ENCODE assay signal across 10 cellular contexts in genomic region chr2:118668431-118669424, GRCh38.
DNase-seq lines count a peak whose midpoint lies in the region; ATAC-seq, FAIRE-seq and TF ChIP-seq lines count a peak whose summit lies in the region.
"Had no signal": no experiment of that assay in that cellular context is flagged by ENCODE, and none has a peak within 500 bp of the region (broad histone marks: within the 10 kb centered on the region; RNA-seq: fewer than 3 reads in every experiment).

No MANE protein-coding gene starts in this region.

- no peaks in the 10 kb centered on the region for H3K9me3 Mint-ChIP-seq in GM23338
- peaks cover 0 to 4% (median 0%) of the 10 kb centered on the region in 9 donors for H3K9me3 Mint-ChIP-seq in naive thymus-derived CD8-positive, alpha-beta T cell

- WGBS in smooth muscle cell (ENCODE audit: low lambda C conversion rate): 17% methylated on average over 9 of the region's 9 CpGs

- H3K79me2 ChIP-seq in GM23338 (replicated peaks; ENCODE audit: insufficient read depth) (no peaks in the 10 kb centered on the region), smooth muscle cell (ENCODE audit: low read depth) (no peaks in the 10 kb centered on the region)

- DNase-seq in GM23338 (ENCODE audit: low spot score): no peak
- DNase-seq in SW 1271 (lab: John Stamatoyannopoulos, UW): peak; percentile 42 to 84
- DNase-seq in glomerular visceral epithelial cell (ENCODE audit: extremely low spot score): peak; percentile 20
- no peak for DNase-seq in smooth muscle cell (lab: John Stamatoyannopoulos, UW; ENCODE audit: unreplicated experiment)
- no peak for DNase-seq in naive thymus-derived CD8-positive, alpha-beta T cell
- DNase-seq in inferior parietal cortex (ENCODE audit: extremely low spot score): no peak
- DNase-seq in Ammon's horn (ENCODE audit: low spot score): no peak
- DNase-seq in kidney: no peak
- DNase-seq: NCI-H2171 treated with DMSO at 0.1 percent for 48 hours, T-helper 1 cell had no signal

- H3K9ac ChIP-seq in smooth muscle cell (ENCODE audit: low read depth) (peak overlapping the region; percentile 42), kidney (ENCODE audit: low read length in 2 of 2) (no peak overlapping the region)

- H3F3A ChIP-seq in GM23338 (replicated peaks; ENCODE audit: low read depth) (no peaks in the 10 kb centered on the region), smooth muscle cell (ENCODE audit: low read depth) (peaks cover 5% of the 10 kb centered on the region)

- peaks cover 4% of the 10 kb centered on the region for H3K27me3 Mint-ChIP-seq in GM23338 (ENCODE audit: insufficient read depth, low read depth, poor library complexity)
- peaks cover 1 to 21% (median 4%) of the 10 kb centered on the region in 5 donors for H3K27me3 Mint-ChIP-seq in naive thymus-derived CD8-positive, alpha-beta T cell

- H3K4me1 ChIP-seq in GM23338 (ENCODE audit: insufficient read depth): no peaks in the 10 kb centered on the region
- H3K4me1 ChIP-seq in smooth muscle cell (ENCODE audit: low read depth): peaks cover 10% of the 10 kb centered on the region
- H3K4me1 ChIP-seq in kidney (ENCODE audit: control insufficient read depth in 1 of 2, insufficient read depth in 1 of 2, low read depth in 1 of 2, low read length in 2 of 2): no peaks in the 10 kb centered on the region

- no peaks in the 10 kb centered on the region for H3K4me1 Mint-ChIP-seq in GM23338
- H3K4me1 Mint-ChIP-seq in naive thymus-derived CD8-positive, alpha-beta T cell: no peaks in the 10 kb centered on the region

- intact Hi-C loops in kidney (cut with DNase I): no loop called here

- H3K9me2 ChIP-seq in GM23338 (ENCODE audit: insufficient read depth): peaks cover 3% of the 10 kb centered on the region; the same call in 1 of the 2 replicates

- H3K36me3 Mint-ChIP-seq in GM23338 (ENCODE audit: low read depth): no peaks in the 10 kb centered on the region
- no peaks in the 10 kb centered on the region for H3K36me3 Mint-ChIP-seq in naive thymus-derived CD8-positive, alpha-beta T cell

- no peaks in the 10 kb centered on the region for H3K9me3 ChIP-seq in smooth muscle cell (replicated peaks; ENCODE audit: low read depth)
- H3K9me3 ChIP-seq in kidney (ENCODE audit: control insufficient read depth in 1 of 2, low read length in 2 of 2): no peaks in the 10 kb centered on the region

- H3K4me2 ChIP-seq in GM23338: no peak overlapping the region
- peak overlapping the region; percentile 78 for H3K4me2 ChIP-seq in smooth muscle cell

- no peak overlapping the region for H3K4me3 Mint-ChIP-seq in GM23338
- no peak overlapping the region for H3K4me3 Mint-ChIP-seq in naive thymus-derived CD8-positive, alpha-beta T cell

- H2AFZ ChIP-seq in GM23338: peak overlapping the region; percentile 85; the same call in 1 of the 2 replicates
- peak overlapping the region; percentile 23 for H2AFZ ChIP-seq in smooth muscle cell (ENCODE audit: low read depth)

- H3K36me3 ChIP-seq in GM23338 (ENCODE audit: insufficient read depth) (no peaks in the 10 kb centered on the region), smooth muscle cell (ENCODE audit: low read depth) (no peaks in the 10 kb centered on the region), kidney (ENCODE audit: control insufficient read depth in 1 of 2, insufficient read depth in 2 of 2, low read length in 2 of 2) (no peaks in the 10 kb centered on the region)

- POLR2A ChIA-PET in naive thymus-derived CD8-positive, alpha-beta T cell (lab: Charles Lee): no interaction called here

- H3K27me3 ChIP-seq in GM23338 (ENCODE audit: insufficient read depth): no peaks in the 10 kb centered on the region
- H3K27me3 ChIP-seq in smooth muscle cell (ENCODE audit: low read depth): no peaks in the 10 kb centered on the region

- H3K27ac ChIP-seq in GM23338 (ENCODE audit: low read depth) (no peak overlapping the region), smooth muscle cell (ENCODE audit: low read depth) (peak overlapping the region; percentile 93), kidney (ENCODE audit: low read depth in 2 of 2, low read length in 2 of 2) (no peak overlapping the region)

- H3K27ac Mint-ChIP-seq in GM23338: no peak overlapping the region
- H3K27ac Mint-ChIP-seq in naive thymus-derived CD8-positive, alpha-beta T cell: no peak overlapping the region

- H3K4me3 ChIP-seq in GM23338: no peak overlapping the region
- no peak overlapping the region for H3K4me3 ChIP-seq in smooth muscle cell
- H3K4me3 ChIP-seq in kidney (ENCODE audit: low read length in 2 of 2): no peak overlapping the region

- TF ChIP-seq CTCF in GM23338 (conservative IDR thresholded peaks at IDR 0.05; ENCODE audit: low read depth in 2 of 2) (no peak), smooth muscle cell (IDR thresholded peaks at IDR 0.05; ENCODE audit: borderline replicate concordance, insufficient read depth, poor library complexity, severe bottlenecking) (no peak), kidney (IDR thresholded peaks at IDR 0.05; ENCODE audit: borderline replicate concordance, extremely low read depth, insufficient read depth) (no peak)

- H4K20me1 ChIP-seq in GM23338 (replicated peaks; ENCODE audit: insufficient read depth) (no peaks in the 10 kb centered on the region), smooth muscle cell (ENCODE audit: low read depth) (no peaks in the 10 kb centered on the region)

- no peak for FAIRE-seq in kidney (lab: Jason Lieb, UNC)

- ATAC-seq in GM23338: no peak
- ATAC-seq in naive thymus-derived CD8-positive, alpha-beta T cell: no peak

TF ChIP-seq in GM23338, 12 proteins besides CTCF, POLR2A, EP300 and RAD21:
- no peak for TF ChIP-seq CREB1 (CRISPR knock-in tag; IDR thresholded peaks at IDR 0.05; ENCODE audit: low read depth)
- TF ChIP-seq, protein P1, sequence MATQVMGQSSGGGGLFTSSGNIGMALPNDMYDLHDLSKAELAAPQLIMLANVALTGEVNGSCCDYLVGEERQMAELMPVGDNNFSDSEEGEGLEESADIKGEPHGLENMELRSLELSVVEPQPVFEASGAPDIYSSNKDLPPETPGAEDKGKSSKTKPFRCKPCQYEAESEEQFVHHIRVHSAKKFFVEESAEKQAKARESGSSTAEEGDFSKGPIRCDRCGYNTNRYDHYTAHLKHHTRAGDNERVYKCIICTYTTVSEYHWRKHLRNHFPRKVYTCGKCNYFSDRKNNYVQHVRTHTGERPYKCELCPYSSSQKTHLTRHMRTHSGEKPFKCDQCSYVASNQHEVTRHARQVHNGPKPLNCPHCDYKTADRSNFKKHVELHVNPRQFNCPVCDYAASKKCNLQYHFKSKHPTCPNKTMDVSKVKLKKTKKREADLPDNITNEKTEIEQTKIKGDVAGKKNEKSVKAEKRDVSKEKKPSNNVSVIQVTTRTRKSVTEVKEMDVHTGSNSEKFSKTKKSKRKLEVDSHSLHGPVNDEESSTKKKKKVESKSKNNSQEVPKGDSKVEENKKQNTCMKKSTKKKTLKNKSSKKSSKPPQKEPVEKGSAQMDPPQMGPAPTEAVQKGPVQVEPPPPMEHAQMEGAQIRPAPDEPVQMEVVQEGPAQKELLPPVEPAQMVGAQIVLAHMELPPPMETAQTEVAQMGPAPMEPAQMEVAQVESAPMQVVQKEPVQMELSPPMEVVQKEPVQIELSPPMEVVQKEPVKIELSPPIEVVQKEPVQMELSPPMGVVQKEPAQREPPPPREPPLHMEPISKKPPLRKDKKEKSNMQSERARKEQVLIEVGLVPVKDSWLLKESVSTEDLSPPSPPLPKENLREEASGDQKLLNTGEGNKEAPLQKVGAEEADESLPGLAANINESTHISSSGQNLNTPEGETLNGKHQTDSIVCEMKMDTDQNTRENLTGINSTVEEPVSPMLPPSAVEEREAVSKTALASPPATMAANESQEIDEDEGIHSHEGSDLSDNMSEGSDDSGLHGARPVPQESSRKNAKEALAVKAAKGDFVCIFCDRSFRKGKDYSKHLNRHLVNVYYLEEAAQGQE (IDR thresholded peaks at IDR 0.05; ENCODE audit: unreplicated experiment): no peak
- TF ChIP-seq NANOG (IDR thresholded peaks at IDR 0.05; ENCODE audit: borderline replicate concordance): no peak
- no peak for TF ChIP-seq POLR2AphosphoS5 (IDR thresholded peaks at IDR 0.05; ENCODE audit: low read depth)
- no peak for TF ChIP-seq ZNF114 (CRISPR knock-in tag; IDR thresholded peaks at IDR 0.05)
- no peak for TF ChIP-seq JUNB (IDR thresholded peaks at IDR 0.05; ENCODE audit: unreplicated experiment)
- no peak for TF ChIP-seq EZH2phosphoT487 (IDR thresholded peaks at IDR 0.05; ENCODE audit: unreplicated experiment)

Comparison
In these comparisons a context has a peak if more than half of its experiments do, and no peak if none do; other contexts are left out.
1. DNase-seq: peak in SW 1271 (2 of 2) and glomerular visceral epithelial cell (single experiment); none in GM23338 (single experiment), smooth muscle cell (single experiment), naive thymus-derived CD8-positive, alpha-beta T cell (0 of 10), inferior parietal cortex (single experiment), Ammon's horn (single experiment) and kidney (single experiment).